ENCODE assay signal across 9 cellular contexts in genomic region chr10:5547934-5548660, GRCh38. TPM values are rescaled to one million over a fixed set of nuclear protein-coding genes. Genes with fewer than 3 reads are reported as not detected.
DNase-seq lines count a peak whose midpoint lies in the region; FAIRE-seq and TF ChIP-seq lines count a peak whose summit lies in the region.
"Had no signal": no experiment of that assay in that cellular context is flagged by ENCODE, and none has a peak within 500 bp of the region (broad histone marks: within the 10 kb centered on the region; RNA-seq: fewer than 3 reads in every experiment).

No MANE protein-coding gene starts in this region.

- H3K36me3 ChIP-seq in neuronal stem cell (replicated peaks in 1 of 2; ENCODE audit: control insufficient read depth in 2 of 2, insufficient read depth in 2 of 2, low read length in 2 of 2), result no peaks in the 10 kb centered on the region

- no peak overlapping the region for H4K91ac ChIP-seq in neuronal stem cell (ENCODE audit: low read depth, low read length, poor library complexity)

- H3K9ac ChIP-seq in neuronal stem cell (ENCODE audit: low read depth, low read length, poor library complexity), result no peak overlapping the region

- no CpG with 5 or more reads among the region's 16 CpGs for WGBS in neuronal stem cell (ENCODE audit: extremely low coverage in 2 of 2, insufficient read length in 2 of 2, insufficient replicate concordance in 1 of 2), 2 donors

- no peak overlapping the region for H3K18ac ChIP-seq in neuronal stem cell (ENCODE audit: low read length)

- H3K4me1 ChIP-seq in neuronal stem cell (ENCODE audit: control insufficient read depth in 2 of 2, insufficient read depth in 1 of 2, low read depth in 1 of 2, low read length in 2 of 2), result peaks cover 10 to 11% of the 10 kb centered on the region in 2 donors

- H3K9me3 ChIP-seq in neuronal stem cell (replicated peaks in 1 of 2; ENCODE audit: control insufficient read depth in 2 of 2, insufficient read depth in 1 of 2, low read depth in 1 of 2, low read length in 2 of 2), result no peaks in the 10 kb centered on the region

- H3K79me1 ChIP-seq in neuronal stem cell (ENCODE audit: low read depth, low read length), result no peaks in the 10 kb centered on the region

- peak overlapping the region; percentile 63 for H2AFZ ChIP-seq in neuronal stem cell (ENCODE audit: low read length)

- H2AK5ac ChIP-seq in neuronal stem cell (ENCODE audit: low read depth, low read length), result no peak overlapping the region

- FAIRE-seq in frontal cortex (lab: Jason Lieb, UNC) (no peak), HTR-8/SVneo (lab: Jason Lieb, UNC) (no peak)

- H3K4me3 ChIP-seq in epithelial cell of proximal tubule (ENCODE audit: low read depth, low read length), result peak overlapping the region; percentile 27
- H3K4me3 ChIP-seq in neuronal stem cell (ENCODE audit: low read length in 2 of 2), result no peak overlapping the region

- H2BK12ac ChIP-seq in neuronal stem cell (ENCODE audit: low read length), result no peak overlapping the region

- no peak overlapping the region for H4K8ac ChIP-seq in neuronal stem cell (ENCODE audit: low read depth, low read length)

- no peak overlapping the region for H3K27ac ChIP-seq in neuronal stem cell (replicated peaks; ENCODE audit: low read length)

- no peak overlapping the region for H3K23ac ChIP-seq in neuronal stem cell (ENCODE audit: low read depth, low read length, poor library complexity)

- no peak overlapping the region for H3K4me2 ChIP-seq in neuronal stem cell (ENCODE audit: insufficient read depth, low read length, poor library complexity, severe bottlenecking)

- H3K27me3 ChIP-seq in neuronal stem cell (ENCODE audit: control insufficient read depth in 3 of 3, insufficient read depth in 3 of 3, low read depth in 1 of 3, low read length in 3 of 3), result no peaks in the 10 kb centered on the region

- no peak overlapping the region for H2BK120ac ChIP-seq in neuronal stem cell (ENCODE audit: low read depth, low read length)

- no peak overlapping the region for H2BK5ac ChIP-seq in neuronal stem cell (ENCODE audit: low read length)

- H2BK15ac ChIP-seq in neuronal stem cell (ENCODE audit: low read length), result no peak overlapping the region

- H3K14ac ChIP-seq in neuronal stem cell (ENCODE audit: low read length), result no peak overlapping the region

- no peak for TF ChIP-seq CTCF in epithelial cell of proximal tubule (conservative IDR thresholded peaks at IDR 0.05; ENCODE audit: low read depth, low read length)

- peak; percentile 55 for DNase-seq in CD1c-positive myeloid dendritic cell (ENCODE audit: extremely low spot score)
- DNase-seq in NCI-H69 (lab: John Stamatoyannopoulos, UW), result peak; percentile 37
- no peak for DNase-seq in epithelial cell of proximal tubule (ENCODE audit: low read depth)
- DNase-seq in neuronal stem cell (ENCODE audit: low spot score), result no peak
- DNase-seq in frontal cortex (ENCODE audit: low spot score in 2 of 2), result no peak
- no peak for DNase-seq in DMS 273 (lab: John Stamatoyannopoulos, UW; ENCODE audit: unreplicated experiment)
- DNase-seq in HTR-8/SVneo (ENCODE audit: insufficient read length, low spot score), result no peak
- DNase-seq in AML-193 (lab: John Stamatoyannopoulos, UW), result no peak
- DNase-seq: activated CD4-positive, CD25-positive, alpha-beta regulatory T cell had no signal

- H3K4ac ChIP-seq in neuronal stem cell (ENCODE audit: low read length), result no peak overlapping the region

RNA-seq across cellular contexts. Expression of gene CALML3, which starts 23.3 kb away (rescaled TPM):
- total RNA-seq in epithelial cell of proximal tubule (not detected in 2 replicates), frontal cortex (under 0.01 TPM)
- not detected for polyA plus RNA-seq in neuronal stem cell (2013, experiment 1 of 2)
- polyA plus RNA-seq in neuronal stem cell (2013, experiment 2 of 2), result not detected

RNA-seq across cellular contexts. Expression of gene CALML5, which starts 48.7 kb away (rescaled TPM):
- total RNA-seq in epithelial cell of proximal tubule (0.65 TPM in 1 of 2 replicates, not detected in the other), frontal cortex (not detected)
- polyA plus RNA-seq in neuronal stem cell (2013, experiment 1 of 2), result not detected
- polyA plus RNA-seq in neuronal stem cell (2013, experiment 2 of 2), result not detected

Comparison
In these comparisons a context has a peak if more than half of its experiments do, and no peak if none do; other contexts are left out.
1. DNase-seq: peak in CD1c-positive myeloid dendritic cell (single experiment) and NCI-H69 (single experiment); none in epithelial cell of proximal tubule (single experiment), neuronal stem cell (single experiment), frontal cortex (0 of 2), DMS 273 (single experiment), HTR-8/SVneo (single experiment) and AML-193 (0 of 2).